Comparison of ENCODE assay signal across 23 cellular contexts in the genomic region with DNA sequence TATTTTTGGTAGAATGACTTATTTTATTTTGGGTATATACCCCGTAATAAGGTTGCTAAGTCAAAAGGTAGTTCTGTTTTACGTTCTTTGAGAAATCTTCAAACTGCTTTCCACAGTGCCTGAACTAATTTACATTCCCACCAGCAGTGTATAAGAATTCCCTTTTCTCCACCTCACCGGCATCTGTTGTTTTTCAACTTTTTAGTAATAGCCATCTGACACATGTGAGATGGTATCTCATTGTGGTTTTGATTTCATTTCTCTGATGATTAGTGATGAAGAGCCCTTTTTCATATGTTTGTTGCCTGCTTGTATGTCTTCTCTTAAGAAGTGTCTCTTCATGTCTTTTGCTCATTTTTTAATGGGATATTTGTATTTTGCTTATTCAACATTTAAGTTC.
"Had no signal": no experiment of that assay in that cellular context is flagged by ENCODE, and none has a peak within 500 bp of the region (broad histone marks: within the 10 kb centered on the region; RNA-seq: fewer than 3 reads in every experiment).

No MANE protein-coding gene starts in this region.

- H3K9me3 ChIP-seq: body of pancreas, Peyer's patch, SJSA1 had no signal

- H3K9ac ChIP-seq: KMS-11 had no signal

- DNase-seq: activated CD4-positive, alpha-beta T cell treated with anti-CD3 and anti-CD28 coated beads, Interleukin-2, amount 10 ng/mL, durations not matched to agents 24 days and 14 days; activated CD4-positive, alpha-beta T cell treated with anti-CD3 and anti-CD28 coated beads, Interleukin-2, amount 50 U/mL, for 4 hours; activated CD8-positive, alpha-beta T cell treated with anti-CD3 and anti-CD28 coated beads for 36 hours; activated gamma-delta T cell; activated naive CD4-positive, alpha-beta T cell treated with Interleukin-2 at 50 U/mL for 16 hours; activated naive CD8-positive, alpha-beta T cell treated with anti-CD3 and anti-CD28 coated beads, Interleukin-2, amount 10 ng/mL, durations not matched to agents 7 days and 5 days; activated T-cell treated with anti-CD3 and anti-CD28 coated beads, Interleukin-2, amount 50 U/mL, for 24 hours; body of pancreas; caudate nucleus; cerebellar nuclear complex; NCI-H1105; NCI-H1417 treated with DMSO at 0.1 percent for 48 hours; NCI-H1694; NCI-H1930; NCI-H2081 treated with DMSO at 0.1 percent for 48 hours; NCI-H226; NCI-H524 treated with DMSO at 0.1 percent for 48 hours; PC-3; Peyer's patch; RPMI8226; SHP77 treated with DMSO at 0.1 percent for 48 hours had no signal

- H3K36me3 ChIP-seq: Peyer's patch, SJSA1 had no signal

- H3K4me2 ChIP-seq: KMS-11 had no signal

- H3K27ac ChIP-seq: body of pancreas, KMS-11, Peyer's patch, SJSA1 had no signal

- H3K27me3 ChIP-seq: body of pancreas, Peyer's patch, SJSA1 had no signal

- H3K4me1 ChIP-seq: body of pancreas, Peyer's patch had no signal

- H3K4me3 ChIP-seq: body of pancreas, Peyer's patch, SJSA1 had no signal
